ENCODE assay signal across 15 cellular contexts in genomic region chr19:3608750-3609322, GRCh38. TPM values are rescaled to one million over a fixed set of nuclear protein-coding genes. Genes with fewer than 3 reads are reported as not detected.
A peak's percentile ranks its signal among the peaks of the same experiment; 100 is the strongest.
DNase-seq lines count a peak whose midpoint lies in the region; ATAC-seq and TF ChIP-seq lines count a peak whose summit lies in the region.
"Had no signal": no experiment of that assay in that cellular context is flagged by ENCODE, and none has a peak within 500 bp of the region (broad histone marks: within the 10 kb centered on the region; RNA-seq: fewer than 3 reads in every experiment).

No MANE protein-coding gene starts in this region.

- peak; percentile 95 for DNase-seq in CMK (ENCODE audit: low read depth)
- DNase-seq in heart right ventricle = peak; percentile 52 to 70
- DNase-seq in smooth muscle cell of the brain vasculature (ENCODE audit: low read depth, low spot score) = peak; percentile 67
- no peak for DNase-seq in activated effector memory CD4-positive, alpha-beta T cell treated with anti-CD3 and anti-CD28 coated beads, Interleukin-2, amount 50 U/mL, for 16 hours
- no peak for DNase-seq in medulla oblongata (ENCODE audit: extremely low spot score)
- DNase-seq in NCI-H345 (lab: John Stamatoyannopoulos, UW) = no peak
- no peak for DNase-seq in hippocampal formation (lab: John Stamatoyannopoulos, UW)
- DNase-seq: IMR-90; NCI-H1694 treated with DMSO at 0.1 percent for 48 hours; NCI-H82; SJCRH30; stimulated activated CD8-positive, alpha-beta memory T cell treated with anti-CD3 and anti-CD28 coated beads, Interleukin-4, amount 100 ng/mL, for 48 hours had no signal

- H3K27me3 ChIP-seq in heart right ventricle = peaks cover 0 to 28% (median 3%) of the 10 kb centered on the region in 7 donors

- H3K27ac ChIP-seq in heart right ventricle = peak overlapping the region; percentile 83 to 95 (median 91)
- H3K27ac ChIP-seq: cardiac muscle cell, epithelial cell of prostate, SJCRH30 had no signal

- TF ChIP-seq CTCF in heart right ventricle (IDR thresholded peaks at IDR 0.05) = no peak

- intact Hi-C loops in heart right ventricle (cut with DNase I) = no loop called here

- no peaks in the 10 kb centered on the region for H3K9me3 ChIP-seq in heart right ventricle
- H3K9me3 ChIP-seq: SJCRH30 had no signal

- no peak overlapping the region for H3K4me3 ChIP-seq in heart right ventricle
- H3K4me3 ChIP-seq: cardiac muscle cell, SJCRH30 had no signal

- ATAC-seq in heart right ventricle = peak; percentile 5 to 67 (median 51)

- peaks cover 0 to 33% (median 18%) of the 10 kb centered on the region in 9 donors for H3K36me3 ChIP-seq in heart right ventricle

- H3K4me1 ChIP-seq in heart right ventricle = peaks cover 10 to 65% (median 51%) of the 10 kb centered on the region in 9 donors
- H3K4me1 ChIP-seq: SJCRH30 had no signal

- 29 to 36% methylated on average over 21 of the region's 21 CpGs for WGBS in heart right ventricle, 2 donors

TF ChIP-seq in PFSK-1, 5 proteins besides CTCF, POLR2A, EP300 and RAD21:
- TF ChIP-seq REST (IDR thresholded peaks at IDR 0.05; ENCODE audit: insufficient read depth in 1 of 2, low read depth in 2 of 2, low read length in 2 of 2) = no peak
- TF ChIP-seq TAF1 (IDR thresholded peaks at IDR 0.05; ENCODE audit: borderline replicate concordance, insufficient read depth, low read length) = no peak
- no peak for TF ChIP-seq SIN3A (IDR thresholded peaks at IDR 0.05; ENCODE audit: borderline replicate concordance, insufficient read depth, low read length)
- TF ChIP-seq FOXP2 (optimal IDR thresholded peaks at IDR 0.05; ENCODE audit: borderline replicate concordance, extremely low read depth, extremely low read length, insufficient read depth) = peak; percentile 27

RNA-seq across cellular contexts. Expression of gene TBXA2R, which starts 2.2 kb away (rescaled TPM):
- 1.6 TPM for polyA plus RNA-seq in PFSK-1 (2012; ENCODE audit: insufficient read length, low read depth)
- 1 to 10 TPM; 1.6 to 4.0 (median 3.0) TPM for total RNA-seq in heart right ventricle
- 1 to 10 TPM; 2.9 to 3.4 TPM for polyA plus RNA-seq in heart right ventricle

RNA-seq across cellular contexts. Expression of gene CACTIN, which starts 17.8 kb away (rescaled TPM):
- 30.8 TPM for polyA plus RNA-seq in PFSK-1 (2012; ENCODE audit: insufficient read length, low read depth)
- total RNA-seq in heart right ventricle = 10 to 100 TPM in 9 of 10 donors, 1 to 10 TPM in 1; 9.7 to 15.8 (median 12.1) TPM
- polyA plus RNA-seq in heart right ventricle = 10 to 100 TPM; 15.8 to 17.6 TPM

RNA-seq across cellular contexts. Expression of gene GIPC3, which starts 23.6 kb away (rescaled TPM):
- polyA plus RNA-seq in PFSK-1 (2012; ENCODE audit: insufficient read length, low read depth) = 8.9 TPM
- total RNA-seq in heart right ventricle = 1 to 10 TPM; 1.3 to 2.8 (median 2.1) TPM
- polyA plus RNA-seq in heart right ventricle = 1 to 10 TPM in 1 of 2 donors, under 1 TPM in 1; 0.90 to 2.4 TPM

RNA-seq across cellular contexts. Expression of gene HMG20B, which starts 36.1 kb away (rescaled TPM):
- 60.2 TPM for polyA plus RNA-seq in PFSK-1 (2012; ENCODE audit: insufficient read length, low read depth)
- 10 to 100 TPM; 19.5 to 49.3 (median 30.3) TPM for total RNA-seq in heart right ventricle
- 10 to 100 TPM; 65.2 to 73.3 TPM for polyA plus RNA-seq in heart right ventricle

RNA-seq across cellular contexts. Expression of gene MFSD12, which starts 51.5 kb away (rescaled TPM):
- polyA plus RNA-seq in PFSK-1 (2012; ENCODE audit: insufficient read length, low read depth) = 175 TPM
- 10 to 100 TPM; 11.6 to 41.3 (median 21.0) TPM for total RNA-seq in heart right ventricle
- polyA plus RNA-seq in heart right ventricle = 10 to 100 TPM; 24.3 to 43.2 TPM

Comparison
In these comparisons a context has a peak if more than half of its experiments do, and no peak if none do; other contexts are left out.
1. DNase-seq: peak in CMK (single experiment), heart right ventricle (2 of 2) and smooth muscle cell of the brain vasculature (single experiment); none in activated effector memory CD4-positive, alpha-beta T cell treated with anti-CD3 and anti-CD28 coated beads, Interleukin-2, amount 50 U/mL, for 16 hours (single experiment), medulla oblongata (single experiment), NCI-H345 (single experiment) and hippocampal formation (0 of 2).